In the genomic region with DNA sequence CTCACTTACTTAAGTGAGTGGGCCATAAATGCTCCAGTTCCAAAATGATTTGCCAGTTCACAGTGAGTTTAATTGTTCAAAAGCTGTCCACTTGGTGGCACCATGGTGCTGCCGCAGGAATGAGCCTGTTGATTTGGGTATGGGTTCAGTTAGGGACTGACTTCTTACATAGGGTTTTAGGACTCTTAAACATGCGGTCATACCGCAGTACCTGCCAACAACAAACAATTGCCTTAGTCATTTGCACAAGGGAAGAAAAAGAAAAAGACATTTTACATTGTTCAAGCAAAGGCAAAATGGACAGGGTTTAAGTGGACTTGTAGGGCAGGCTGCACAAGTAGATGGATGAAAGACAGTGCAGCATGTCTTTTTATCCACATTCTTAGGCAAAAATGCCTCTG, we compare ENCODE assay signal across 8 cellular contexts.
DNase-seq lines count a peak whose midpoint lies in the region; FAIRE-seq and TF ChIP-seq lines count a peak whose summit lies in the region.

No MANE protein-coding gene starts in this region.

- H3K4me2 ChIP-seq in Loucy (ENCODE audit: low read depth, low read length, poor library complexity, severe bottlenecking), result peak overlapping the region; percentile 51

- no peak for TF ChIP-seq POLR2A in H54 (IDR thresholded peaks at IDR 0.05; ENCODE audit: low read depth, low read length)

- TF ChIP-seq CTCF in Loucy (conservative IDR thresholded peaks at IDR 0.05; ENCODE audit: low read length), result peak; percentile 96
- peak; percentile 81 to 88 for TF ChIP-seq CTCF in brain (conservative IDR thresholded peaks at IDR 0.05)

- no peaks in the 10 kb centered on the region for H3K79me2 ChIP-seq in Loucy (ENCODE audit: insufficient read depth, low read length)

- peak; percentile 95 for FAIRE-seq in H54 (lab: Jason Lieb, UNC)

- no peaks in the 10 kb centered on the region for H3K4me1 Mint-ChIP-seq in brain

- H3F3A ChIP-seq in Loucy (ENCODE audit: low read depth), result no peaks in the 10 kb centered on the region

- DNase-seq in NCI-H146 (lab: John Stamatoyannopoulos, UW) (peak; percentile 34), NCI-H146 treated with DMSO at 0.1 percent for 48 hours (lab: John Stamatoyannopoulos, UW; ENCODE audit: unreplicated experiment) (no peak), H54 (ENCODE audit: insufficient read length, low spot score) (peak; percentile 28), SHP77 treated with DMSO at 0.1 percent for 48 hours (lab: John Stamatoyannopoulos, UW) (peak; percentile 28), iPS-NIHi7 (ENCODE audit: extremely low spot score) (peak; percentile 73)
- peak; percentile 6 for DNase-seq in stimulated activated CD4-positive, alpha-beta T cell treated with anti-CD3 and anti-CD28 coated beads, Interleukin-2, amount 100 ng/mL, for 4 hours (ENCODE audit: low read depth)

- no peak overlapping the region for H3K4me3 Mint-ChIP-seq in brain

- no peak overlapping the region for H3K9ac ChIP-seq in Loucy (ENCODE audit: low read depth, low read length, poor library complexity, severe bottlenecking)

- H3K9me2 ChIP-seq in Loucy (replicated peaks; ENCODE audit: low read depth, low read length), result no peaks in the 10 kb centered on the region

- peaks cover 4% of the 10 kb centered on the region for H3K27me3 Mint-ChIP-seq in brain

- H3K4me1 ChIP-seq in Loucy (ENCODE audit: insufficient read depth, low read length, poor library complexity, severe bottlenecking), result no peaks in the 10 kb centered on the region

- H2AFZ ChIP-seq in Loucy (ENCODE audit: low read length), result peak overlapping the region; percentile 17

- H3K36me3 ChIP-seq in Loucy (ENCODE audit: insufficient read depth, low read length), result no peaks in the 10 kb centered on the region

- no peaks in the 10 kb centered on the region for H3K9me3 ChIP-seq in Loucy (ENCODE audit: insufficient read depth, low read depth, low read length)

- H3K27ac Mint-ChIP-seq in brain, result no peak overlapping the region

- no peak overlapping the region for H3K4me3 ChIP-seq in Loucy (ENCODE audit: low read length, poor library complexity, severe bottlenecking)

- H3K27me3 ChIP-seq in Loucy (ENCODE audit: insufficient read depth, low read length, poor library complexity, severe bottlenecking), result no peaks in the 10 kb centered on the region

- H4K20me1 ChIP-seq in Loucy (ENCODE audit: insufficient read depth, low read length, poor library complexity, severe bottlenecking), result no peaks in the 10 kb centered on the region

- peaks cover 0 to 8% (median 2%) of the 10 kb centered on the region in 5 experiments for H3K9me3 Mint-ChIP-seq in brain

- H3K36me3 Mint-ChIP-seq in brain, result no peaks in the 10 kb centered on the region
